Comparison of ENCODE assay signal across 8 cellular contexts in genomic region chr14:24368215-24368561, GRCh38. TPM values are rescaled to one million over a fixed set of nuclear protein-coding genes. Genes with fewer than 3 reads are reported as not detected.
DNase-seq lines count a peak whose midpoint lies in the region; ATAC-seq and TF ChIP-seq lines count a peak whose summit lies in the region.

No MANE protein-coding gene starts in this region.

- H3K9me3 ChIP-seq in cardiac muscle cell (ENCODE audit: low read depth) (no peaks in the 10 kb centered on the region), mucosa of rectum (ENCODE audit: control insufficient read depth in 2 of 2, low read length in 2 of 2) (no peaks in the 10 kb centered on the region)

- H3K36me3 ChIP-seq in cardiac muscle cell (peaks cover 5% of the 10 kb centered on the region), mucosa of rectum (ENCODE audit: control insufficient read depth in 2 of 2, insufficient read depth in 2 of 2, low read length in 2 of 2) (no peaks in the 10 kb centered on the region), urinary bladder (ENCODE audit: insufficient read depth) (no peaks in the 10 kb centered on the region)

- H3K4me3 ChIP-seq in cardiac muscle cell (peak overlapping the region; percentile 79), mucosa of rectum (ENCODE audit: low read length in 2 of 2) (peak overlapping the region; percentile 61 to 67), urinary bladder (ENCODE audit: low read depth, low read length) (peak overlapping the region; percentile 65)

- no peaks in the 10 kb centered on the region for H3K9me3 Mint-ChIP-seq in central memory CD8-positive, alpha-beta T cell
- H3K9me3 Mint-ChIP-seq in activated naive CD4-positive, alpha-beta T cell treated with anti-CD3 and anti-CD28 coated beads, Interleukin-2, amount 10 ng/mL, durations not matched to agents 7 days and 5 days: no peaks in the 10 kb centered on the region

- H3K27me3 ChIP-seq in cardiac muscle cell (peaks cover 2% of the 10 kb centered on the region), mucosa of rectum (ENCODE audit: control insufficient read depth in 2 of 2, insufficient read depth in 2 of 2, low read length in 2 of 2) (peaks cover 0 to 2% of the 10 kb centered on the region in 2 donors)

- peaks cover 57% of the 10 kb centered on the region for H3K27me3 Mint-ChIP-seq in central memory CD8-positive, alpha-beta T cell
- peaks cover 86% of the 10 kb centered on the region for H3K27me3 Mint-ChIP-seq in activated naive CD4-positive, alpha-beta T cell treated with anti-CD3 and anti-CD28 coated beads, Interleukin-2, amount 10 ng/mL, durations not matched to agents 7 days and 5 days

- peak overlapping the region; percentile 63 to 79 for H3K9ac ChIP-seq in mucosa of rectum (ENCODE audit: low read depth in 1 of 2, low read length in 2 of 2)

- H3K27ac ChIP-seq in cardiac muscle cell (peak overlapping the region; percentile 85), mucosa of rectum (ENCODE audit: low read depth in 2 of 2, low read length in 2 of 2) (peak overlapping the region; percentile 77 to 89), urinary bladder (ENCODE audit: low read depth) (peak overlapping the region; percentile 94)

- no peak overlapping the region for H3K27ac Mint-ChIP-seq in central memory CD8-positive, alpha-beta T cell (ENCODE audit: low read depth)
- no peak overlapping the region for H3K27ac Mint-ChIP-seq in activated naive CD4-positive, alpha-beta T cell treated with anti-CD3 and anti-CD28 coated beads, Interleukin-2, amount 10 ng/mL, durations not matched to agents 7 days and 5 days

- H3K36me3 Mint-ChIP-seq in central memory CD8-positive, alpha-beta T cell (ENCODE audit: insufficient read depth): peaks cover 9% of the 10 kb centered on the region
- peaks cover 2% of the 10 kb centered on the region for H3K36me3 Mint-ChIP-seq in activated naive CD4-positive, alpha-beta T cell treated with anti-CD3 and anti-CD28 coated beads, Interleukin-2, amount 10 ng/mL, durations not matched to agents 7 days and 5 days

- intact Hi-C loops in cardiac septum (cut with DNase I): no loop called here

- TF ChIP-seq CTCF in cardiac muscle cell (IDR thresholded peaks at IDR 0.05; ENCODE audit: low read depth, low read length): no peak

- peaks cover 5% of the 10 kb centered on the region for H3K4me1 ChIP-seq in cardiac muscle cell (ENCODE audit: low read depth)
- H3K4me1 ChIP-seq in mucosa of rectum (ENCODE audit: control insufficient read depth in 2 of 2, insufficient read depth in 2 of 2, low read length in 2 of 2): peaks cover 17 to 29% of the 10 kb centered on the region in 2 donors
- no peaks in the 10 kb centered on the region for H3K4me1 ChIP-seq in urinary bladder (ENCODE audit: insufficient read depth)

- CTCF ChIA-PET in activated naive CD4-positive, alpha-beta T cell treated with anti-CD3 and anti-CD28 coated beads, Interleukin-2, amount 10 ng/mL, durations not matched to agents 7 days and 5 days (lab: Charles Lee): no interaction called here

- peaks cover 34% of the 10 kb centered on the region for H3K4me1 Mint-ChIP-seq in central memory CD8-positive, alpha-beta T cell
- peaks cover 30% of the 10 kb centered on the region for H3K4me1 Mint-ChIP-seq in activated naive CD4-positive, alpha-beta T cell treated with anti-CD3 and anti-CD28 coated beads, Interleukin-2, amount 10 ng/mL, durations not matched to agents 7 days and 5 days

- under 1% methylated on average over 15 of the region's 15 CpGs for WGBS in urinary bladder

- no peak for DNase-seq in cardiac muscle cell (ENCODE audit: low read depth in 1 of 2, low spot score in 1 of 2)
- DNase-seq in cardiac septum (ENCODE audit: low spot score): no peak
- no peak for DNase-seq in central memory CD8-positive, alpha-beta T cell (ENCODE audit: low spot score in 2 of 2)
- no peak for DNase-seq in activated naive CD4-positive, alpha-beta T cell treated with anti-CD3 and anti-CD28 coated beads, Interleukin-2, amount 10 ng/mL, durations not matched to agents 7 days and 5 days

- peak overlapping the region; percentile 70 for H3K4me3 Mint-ChIP-seq in central memory CD8-positive, alpha-beta T cell
- H3K4me3 Mint-ChIP-seq in activated naive CD4-positive, alpha-beta T cell treated with anti-CD3 and anti-CD28 coated beads, Interleukin-2, amount 10 ng/mL, durations not matched to agents 7 days and 5 days: no peak overlapping the region

- ATAC-seq in central memory CD8-positive, alpha-beta T cell (replicated peaks; ENCODE audit: extremely low read depth, poor library complexity, severe bottlenecking): no peak
- no peak for ATAC-seq in HG02678 (IDR thresholded peaks at IDR 0.05; ENCODE audit: unreplicated experiment)
- no peak for ATAC-seq in HG03045 (IDR thresholded peaks at IDR 0.05; ENCODE audit: unreplicated experiment)

RNA-seq across cellular contexts. Expression of gene NFATC4, which starts 0.2 kb away (rescaled TPM):
- total RNA-seq in cardiac muscle cell: 56.8 and 117 TPM in 2 replicates
- polyA plus RNA-seq in cardiac muscle cell: 83.2 and 120 TPM in 2 replicates
- total RNA-seq in cardiac septum: 13.3 TPM
- 41.8 TPM for total RNA-seq in urinary bladder
- polyA plus RNA-seq in urinary bladder: 136 TPM

RNA-seq across cellular contexts. Expression of gene RIPK3, which starts 28.4 kb away (rescaled TPM):
- total RNA-seq in cardiac muscle cell: 0.24 TPM in 1 of 2 replicates, not detected in the other
- polyA plus RNA-seq in cardiac muscle cell: 0.81 TPM in 1 of 2 replicates, not detected in the other
- 3.5 TPM for total RNA-seq in cardiac septum
- total RNA-seq in urinary bladder: 4.4 TPM
- 7.8 TPM for polyA plus RNA-seq in urinary bladder

RNA-seq across cellular contexts. Expression of gene NYNRIN, which starts 30.6 kb away (rescaled TPM):
- 37.2 and 56.2 TPM in 2 replicates for total RNA-seq in cardiac muscle cell
- 21.3 and 30.7 TPM in 2 replicates for polyA plus RNA-seq in cardiac muscle cell
- 5.0 TPM for total RNA-seq in cardiac septum
- total RNA-seq in urinary bladder: 35.4 TPM
- polyA plus RNA-seq in urinary bladder: 13.5 TPM

RNA-seq across cellular contexts. Expression of gene ADCY4, which starts 33.3 kb away (rescaled TPM):
- total RNA-seq in cardiac muscle cell (0.35 and 1.5 TPM in 2 replicates), cardiac septum (71.9 TPM), urinary bladder (12.6 TPM)
- polyA plus RNA-seq in cardiac muscle cell (1.2 TPM in 1 of 2 replicates, not detected in the other), urinary bladder (28.7 TPM)

RNA-seq across cellular contexts. Expression of gene LTB4R, which starts 56.9 kb away (rescaled TPM):
- total RNA-seq in cardiac muscle cell (8.5 and 8.8 TPM in 2 replicates), cardiac septum (1.8 TPM), urinary bladder (2.3 TPM)
- polyA plus RNA-seq in cardiac muscle cell (2.0 and 2.7 TPM in 2 replicates), urinary bladder (6.0 TPM)
